In the genomic region with DNA sequence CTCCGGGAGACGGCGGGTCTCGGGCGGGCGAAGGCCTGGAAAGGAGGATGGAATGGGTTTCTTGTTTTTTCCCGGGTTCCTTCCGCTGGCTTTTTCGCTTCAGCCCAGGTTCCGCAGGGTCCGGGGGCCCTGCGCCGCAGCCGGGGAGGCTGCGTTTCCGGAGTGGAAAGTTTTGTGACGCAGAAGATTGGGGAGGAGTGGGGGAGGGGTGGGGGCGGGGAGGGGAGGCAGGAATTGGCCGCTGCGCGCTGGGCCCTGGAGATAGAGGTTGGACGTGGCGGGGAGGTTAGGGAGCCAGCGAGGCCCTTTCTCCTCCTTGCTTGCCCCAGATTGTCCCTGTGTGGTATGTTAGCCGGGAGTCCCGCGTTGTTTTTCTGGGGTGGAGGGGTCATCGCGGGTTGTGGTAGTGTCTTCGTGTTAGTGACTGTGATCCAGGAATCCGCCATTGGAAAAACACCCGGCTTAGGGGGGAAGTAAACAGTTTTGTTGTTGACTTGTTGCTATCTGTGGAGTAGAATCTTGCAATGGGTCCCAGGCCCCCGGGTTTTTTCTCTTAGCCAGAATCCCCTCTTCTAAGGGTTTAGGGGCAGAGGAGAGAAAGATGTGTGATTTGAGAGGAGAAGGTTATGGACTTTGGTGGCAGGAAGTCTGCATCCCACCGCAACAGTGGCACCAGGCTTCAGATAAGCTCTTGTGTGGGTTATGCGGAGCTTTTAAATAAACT, we compare ENCODE assay signal across 8 cellular contexts. TPM values are rescaled to one million over a fixed set of nuclear protein-coding genes. Genes with fewer than 3 reads are reported as not detected.
DNase-seq lines count a peak whose midpoint lies in the region; ATAC-seq and TF ChIP-seq lines count a peak whose summit lies in the region.

No MANE protein-coding gene starts in this region.

- H3K36me3 Mint-ChIP-seq in glutamatergic neuron (ENCODE audit: unreplicated experiment): no peaks in the 10 kb centered on the region

- no peak for TF ChIP-seq RAD21 in HCT116 (IDR thresholded peaks at IDR 0.05; ENCODE audit: low read depth)

- H3K36me3 ChIP-seq in DOHH2 (ENCODE audit: control insufficient read depth, low read length): peaks cover 57% of the 10 kb centered on the region
- peaks cover 15 to 32% of the 10 kb centered on the region in 2 experiments; a peak in 3 of 4 replicates for H3K36me3 ChIP-seq in HCT116 (ENCODE audit: control insufficient read depth in 1 of 2, insufficient read depth in 2 of 2, low read length in 2 of 2)
- H3K36me3 ChIP-seq in Peyer's patch: no peaks in the 10 kb centered on the region
- H3K36me3 ChIP-seq in ovary: no peaks in the 10 kb centered on the region
- peaks cover 0 to 27% (median 2%) of the 10 kb centered on the region in 4 donors for H3K36me3 ChIP-seq in upper lobe of left lung

- H4K20me1 ChIP-seq in DOHH2 (ENCODE audit: control insufficient read depth, insufficient read depth, low read depth, low read length) (peaks cover 41% of the 10 kb centered on the region), HCT116 (ENCODE audit: insufficient read depth) (peaks cover 42% of the 10 kb centered on the region)

- no peak for TF ChIP-seq CTCF in DOHH2 (IDR thresholded peaks at IDR 0.05; ENCODE audit: low read depth, low read length, poor library complexity, severe bottlenecking)
- TF ChIP-seq CTCF in HCT116 (IDR thresholded peaks at IDR 0.05 in 2 of 3, conservative IDR thresholded peaks at IDR 0.05 in 1 of 3; ENCODE audit: borderline replicate concordance in 1 of 3, insufficient read depth in 1 of 3, low read depth in 2 of 3, low read length in 2 of 3): no peak
- no peak for TF ChIP-seq CTCF in Peyer's patch (IDR thresholded peaks at IDR 0.05)
- TF ChIP-seq CTCF in glutamatergic neuron (IDR thresholded peaks at IDR 0.05; ENCODE audit: partially characterized antibody, unreplicated experiment): no peak
- peak in 1 of 3 donors; percentile 19 for TF ChIP-seq CTCF in ovary (IDR thresholded peaks at IDR 0.05)
- TF ChIP-seq CTCF in upper lobe of left lung (IDR thresholded peaks at IDR 0.05): no peak

- intact Hi-C loops in HCT116 (cut with micrococcal nuclease) (loop anchor here (5.0 kb wide), 2 partner anchors 47 to 107 kb away; no protein-coding TSS in a partner anchor), ovary (cut with DNase I) (loop anchor here in 1 of 4 donors (5.0 to 10.0 kb wide), 2 partner anchors 107 to 250 kb away; partner anchors contain the start of gene USP9X)

- H3K9me3 Mint-ChIP-seq in glutamatergic neuron (ENCODE audit: unreplicated experiment): peaks cover 10% of the 10 kb centered on the region

- TF ChIP-seq EP300 in ovary (IDR thresholded peaks at IDR 0.05) (no peak), upper lobe of left lung (IDR thresholded peaks at IDR 0.05) (no peak)

- no peaks in the 10 kb centered on the region for H3K27me3 ChIP-seq in DOHH2 (ENCODE audit: control insufficient read depth, low read length)
- no peaks in the 10 kb centered on the region for H3K27me3 ChIP-seq in HCT116 (ENCODE audit: insufficient read depth, low read length)
- no peaks in the 10 kb centered on the region for H3K27me3 ChIP-seq in Peyer's patch
- H3K27me3 ChIP-seq in ovary: no peaks in the 10 kb centered on the region
- peaks cover 0 to 4% (median 0%) of the 10 kb centered on the region in 4 donors for H3K27me3 ChIP-seq in upper lobe of left lung

- RAD21 ChIA-PET in HCT116 (lab: Charles Lee; ENCODE audit: low non-redundant PET in 1 of 2, low total read pairs in 2 of 2, uncharacterized antibody in 2 of 2, unreplicated experiment in 2 of 2): no interaction called here

- WGBS in ovary, 3 donors: 0 to 2% (median 1%) methylated on average over 35 of the region's 35 CpGs
- 0 to 1% methylated on average over 3 to 25 of the region's 35 CpGs for WGBS in upper lobe of left lung, 2 donors

- H2AFZ ChIP-seq in HCT116 (ENCODE audit: low read depth, low read length, poor library complexity, severe bottlenecking): no peak overlapping the region

- H3F3A ChIP-seq in DOHH2 (ENCODE audit: control insufficient read depth, insufficient read depth): peaks cover 25% of the 10 kb centered on the region

- peaks cover 76% of the 10 kb centered on the region for H3K79me2 ChIP-seq in DOHH2 (ENCODE audit: control insufficient read depth, low read length)
- H3K79me2 ChIP-seq in HCT116 (ENCODE audit: insufficient read depth, low read length): peaks cover 63% of the 10 kb centered on the region

- peaks cover 8% of the 10 kb centered on the region for H3K27me3 Mint-ChIP-seq in glutamatergic neuron (ENCODE audit: unreplicated experiment)

- peak overlapping the region; percentile 100 for H3K27ac Mint-ChIP-seq in glutamatergic neuron (ENCODE audit: unreplicated experiment)

- H3K4me3 Mint-ChIP-seq in glutamatergic neuron (ENCODE audit: unreplicated experiment): peak overlapping the region; percentile 97

- DNase-seq in HCT116 (ENCODE audit: low read depth, low spot score) (no peak), Peyer's patch (peak; percentile 63 to 81 (median 64)), glutamatergic neuron (peak; percentile 54), ovary (peak; percentile 75 to 83 (median 81)), upper lobe of left lung (peak in 1 of 2 donors; percentile 75)
- DNase-seq in activated naive CD4-positive, alpha-beta T cell treated with Interleukin-2 at 50 U/mL for 16 hours: peak; percentile 62

- CTCF ChIA-PET in HCT116 (lab: Charles Lee): no interaction called here

- H3K27ac ChIP-seq in DOHH2 (ENCODE audit: low read depth, low read length) (peak overlapping the region; percentile 98), HCT116 (ENCODE audit: low read depth, low read length) (peak overlapping the region; percentile 96), Peyer's patch (peak overlapping the region; percentile 97 to 100 (median 99)), ovary (peak overlapping the region; percentile 98 to 100), upper lobe of left lung (peak overlapping the region; percentile 99 to 100 (median 100))

- H3K4me3 ChIP-seq in DOHH2 (ENCODE audit: low read length) (peak overlapping the region; percentile 96), HCT116 (replicated peaks in 1 of 2; ENCODE audit: low read depth in 1 of 2, low read length in 2 of 2) (peak overlapping the region; percentile 81 to 86), Peyer's patch (peak overlapping the region; percentile 75 to 94 (median 84)), ovary (peak overlapping the region; percentile 84), upper lobe of left lung (peak overlapping the region; percentile 70 to 85 (median 76))

- no peak for TF ChIP-seq POLR2A in HCT116 (IDR thresholded peaks at IDR 0.05; ENCODE audit: borderline replicate concordance, extremely low read depth, insufficient read depth, insufficient read length)
- TF ChIP-seq POLR2A in Peyer's patch (IDR thresholded peaks at IDR 0.05): peak in 1 of 2 donors; percentile 26
- no peak for TF ChIP-seq POLR2A in ovary (IDR thresholded peaks at IDR 0.05)
- peak in 1 of 4 donors; percentile 2 for TF ChIP-seq POLR2A in upper lobe of left lung (IDR thresholded peaks at IDR 0.05)

- no peak for ATAC-seq in HCT116
- peak; percentile 55 to 61 for ATAC-seq in upper lobe of left lung (ENCODE audit: low FRiP score in 2 of 2)
- ATAC-seq in GM19328 (IDR thresholded peaks at IDR 0.05; ENCODE audit: unreplicated experiment): no peak

- POLR2A ChIA-PET in HCT116 (lab: Charles Lee): no interaction called here

- H3K9me3 ChIP-seq in DOHH2 (ENCODE audit: control insufficient read depth, insufficient read depth, low read length): no peaks in the 10 kb centered on the region
- H3K9me3 ChIP-seq in HCT116 (ENCODE audit: control insufficient read depth in 1 of 2, insufficient read depth in 1 of 2, low read depth in 1 of 2, low read length in 2 of 2): no peaks in the 10 kb centered on the region
- no peaks in the 10 kb centered on the region for H3K9me3 ChIP-seq in Peyer's patch
- H3K9me3 ChIP-seq in ovary: no peaks in the 10 kb centered on the region
- no peaks in the 10 kb centered on the region for H3K9me3 ChIP-seq in upper lobe of left lung

- peaks cover 11% of the 10 kb centered on the region for H3K4me1 Mint-ChIP-seq in glutamatergic neuron (ENCODE audit: low read depth, unreplicated experiment)

- H3K9me2 ChIP-seq in DOHH2 (replicated peaks; ENCODE audit: control insufficient read depth, low read length): no peaks in the 10 kb centered on the region
- no peaks in the 10 kb centered on the region for H3K9me2 ChIP-seq in HCT116 (ENCODE audit: insufficient read depth)

- peak overlapping the region; percentile 99 for H3K9ac ChIP-seq in HCT116 (ENCODE audit: low read length)

- H3K4me2 ChIP-seq in DOHH2 (ENCODE audit: low read length) (peak overlapping the region; percentile 97), HCT116 (ENCODE audit: low read length) (peak overlapping the region; percentile 89)

- H3K4me1 ChIP-seq in DOHH2 (ENCODE audit: control insufficient read depth, low read length): peaks cover 47% of the 10 kb centered on the region
- peaks cover 7 to 40% of the 10 kb centered on the region in 2 experiments; a peak in 3 of 4 replicates for H3K4me1 ChIP-seq in HCT116 (ENCODE audit: control insufficient read depth in 1 of 2, insufficient read depth in 2 of 2, low read length in 2 of 2)
- H3K4me1 ChIP-seq in Peyer's patch: peaks cover 0 to 2% (median 0%) of the 10 kb centered on the region in 4 donors
- H3K4me1 ChIP-seq in ovary (ENCODE audit: insufficient read depth): peaks cover 7% of the 10 kb centered on the region
- peaks cover 18 to 67% (median 28%) of the 10 kb centered on the region in 4 donors for H3K4me1 ChIP-seq in upper lobe of left lung

- no TSS peak for BruUV-seq in HCT116 (replicated peaks; lab: Mats Ljungman, UMichigan)

TF ChIP-seq in HCT116, 20 proteins besides CTCF, POLR2A, EP300 and RAD21:
- TF ChIP-seq ATF3 (IDR thresholded peaks at IDR 0.05): no peak
- TF ChIP-seq SIN3A (IDR thresholded peaks at IDR 0.05; ENCODE audit: low read depth): no peak
- no peak for TF ChIP-seq POLR2AphosphoS5 (IDR thresholded peaks at IDR 0.05; ENCODE audit: low read depth, low read length)
- TF ChIP-seq JUND (IDR thresholded peaks at IDR 0.05): no peak
- no peak for TF ChIP-seq TCF7L2 (IDR thresholded peaks at IDR 0.05; ENCODE audit: borderline replicate concordance, extremely low read depth, insufficient read depth, insufficient read length)
- no peak for TF ChIP-seq ZFX (IDR thresholded peaks at IDR 0.05)
- TF ChIP-seq ELF1 (IDR thresholded peaks at IDR 0.05; ENCODE audit: borderline replicate concordance, low read depth): no peak

RNA-seq across cellular contexts. Expression of gene DDX3X, which starts 1.1 kb away (rescaled TPM):
- total RNA-seq in HCT116 (2021; ENCODE audit: unreplicated experiment): 253 TPM
- polyA plus RNA-seq in HCT116 (2012): 114 and 120 TPM in 2 replicates
- 100 to 1,000 TPM; 152 to 215 (median 179) TPM for total RNA-seq in Peyer's patch
- 208 TPM for total RNA-seq in glutamatergic neuron (ENCODE audit: unreplicated experiment)
- 100 to 1,000 TPM; 178 to 329 (median 275) TPM for total RNA-seq in ovary
- 100 to 1,000 TPM; 106 to 164 TPM for polyA plus RNA-seq in ovary
- 100 to 1,000 TPM; 158 to 294 (median 244) TPM for total RNA-seq in upper lobe of left lung

Comparison
In these comparisons a context has a peak if more than half of its experiments do, and no peak if none do; other contexts are left out.
1. ATAC-seq: peak in upper lobe of left lung (2 of 2); none in HCT116 (single experiment) and GM19328 (single experiment).
2. Peak in every context shown above with its lines, with median percentiles within 50 percentile points of each other: H3K27ac ChIP-seq and H3K4me3 ChIP-seq.